11 cellular contexts compared by ENCODE assay signal in genomic region chr21:45285266-45285931, GRCh38. TPM values are rescaled to one million over a fixed set of nuclear protein-coding genes. Genes with fewer than 3 reads are reported as not detected.
DNase-seq lines count a peak whose midpoint lies in the region; ATAC-seq and TF ChIP-seq lines count a peak whose summit lies in the region.
"Had no signal": no experiment of that assay in that cellular context is flagged by ENCODE, and none has a peak within 500 bp of the region (broad histone marks: within the 10 kb centered on the region; RNA-seq: fewer than 3 reads in every experiment).

No MANE protein-coding gene starts in this region.

- H3K4me1 Mint-ChIP-seq in natural killer cell: peaks cover 0 to 5% of the 10 kb centered on the region in 2 donors
- peaks cover 3 to 10% of the 10 kb centered on the region in 2 donors for H3K4me1 Mint-ChIP-seq in natural killer cell treated with Interleukin-12 subunit alpha and Interleukin-12 subunit beta and Interleukin-15 and Interleukin-18, amount 100 ng/mL, for 72 hours (ENCODE audit: low read depth in 2 of 2)
- peaks cover 2% of the 10 kb centered on the region for H3K4me1 Mint-ChIP-seq in activated T-helper 2 cell treated with anti-CD3 and anti-CD28 coated beads, Interferon-gamma antibody, Interleukin-2, Interleukin-4, amounts not matched to agents 10 μg/mL and 5 μg/mL and 100 μg/mL, durations not matched to agents 14 hours and 24 hours and 36 hours (ENCODE audit: low read depth)
- H3K4me1 Mint-ChIP-seq in nephron: peaks cover 31% of the 10 kb centered on the region

- TF ChIP-seq CTCF in natural killer cell (IDR thresholded peaks at IDR 0.05) (no peak), nephron (IDR thresholded peaks at IDR 0.05; ENCODE audit: unreplicated experiment in 3 of 3) (no peak)

- H3K27ac Mint-ChIP-seq in natural killer cell: peak overlapping the region; percentile 31 to 45
- H3K27ac Mint-ChIP-seq in natural killer cell treated with Interleukin-12 subunit alpha and Interleukin-12 subunit beta and Interleukin-15 and Interleukin-18, amount 100 ng/mL, for 72 hours: no peak overlapping the region
- no peak overlapping the region for H3K27ac Mint-ChIP-seq in activated T-helper 2 cell treated with anti-CD3 and anti-CD28 coated beads, Interferon-gamma antibody, Interleukin-2, Interleukin-4, amounts not matched to agents 10 μg/mL and 5 μg/mL and 100 μg/mL, durations not matched to agents 14 hours and 24 hours and 36 hours
- no peak overlapping the region for H3K27ac Mint-ChIP-seq in nephron

- ATAC-seq in natural killer cell: no peak
- no peak for ATAC-seq in natural killer cell treated with Interleukin-12 subunit alpha and Interleukin-12 subunit beta and Interleukin-15 and Interleukin-18, amount 100 ng/mL, for 72 hours
- ATAC-seq: psoas muscle had no signal

- no peak for DNase-seq in natural killer cell
- no peak for DNase-seq in natural killer cell treated with Interleukin-12 subunit alpha and Interleukin-12 subunit beta and Interleukin-15 and Interleukin-18, amount 100 ng/mL, for 72 hours (ENCODE audit: low spot score)
- no peak for DNase-seq in activated T-helper 2 cell treated with anti-CD3 and anti-CD28 coated beads, Interferon-gamma antibody, Interleukin-2, Interleukin-4, amounts not matched to agents 10 μg/mL and 5 μg/mL and 100 μg/mL, durations not matched to agents 14 hours and 24 hours and 36 hours (ENCODE audit: low spot score)
- DNase-seq in NCI-H2081 (lab: John Stamatoyannopoulos, UW): no peak
- no peak for DNase-seq in NCI-H187 treated with DMSO at 0.1 percent for 48 hours (lab: John Stamatoyannopoulos, UW)
- DNase-seq in GOT3 (lab: John Stamatoyannopoulos, UW): no peak
- no peak for DNase-seq in NCI-H748 (lab: John Stamatoyannopoulos, UW; ENCODE audit: unreplicated experiment)
- DNase-seq: BE2C, NCI-H187 had no signal

- H3K9me3 Mint-ChIP-seq in natural killer cell (no peaks in the 10 kb centered on the region), nephron (no peaks in the 10 kb centered on the region)
- H3K9me3 Mint-ChIP-seq in natural killer cell treated with Interleukin-12 subunit alpha and Interleukin-12 subunit beta and Interleukin-15 and Interleukin-18, amount 100 ng/mL, for 72 hours: no peaks in the 10 kb centered on the region
- H3K9me3 Mint-ChIP-seq in activated T-helper 2 cell treated with anti-CD3 and anti-CD28 coated beads, Interferon-gamma antibody, Interleukin-2, Interleukin-4, amounts not matched to agents 10 μg/mL and 5 μg/mL and 100 μg/mL, durations not matched to agents 14 hours and 24 hours and 36 hours: no peaks in the 10 kb centered on the region

- intact Hi-C loops in natural killer cell (cut with micrococcal nuclease): no loop called here
- intact Hi-C loops in activated T-helper 2 cell treated with anti-CD3 and anti-CD28 coated beads, Interferon-gamma antibody, Interleukin-2, Interleukin-4, amounts not matched to agents 10 μg/mL and 5 μg/mL and 100 μg/mL, durations not matched to agents 14 hours and 24 hours and 36 hours (cut with micrococcal nuclease): loop anchor here (5.0 kb wide), 3 partner anchors 133 to 357 kb away; partner anchors contain the start of gene PCBP3

- H3K27me3 Mint-ChIP-seq in natural killer cell (ENCODE audit: low read depth in 2 of 2) (no peaks in the 10 kb centered on the region), nephron (ENCODE audit: low read depth) (no peaks in the 10 kb centered on the region)
- H3K27me3 Mint-ChIP-seq in natural killer cell treated with Interleukin-12 subunit alpha and Interleukin-12 subunit beta and Interleukin-15 and Interleukin-18, amount 100 ng/mL, for 72 hours: no peaks in the 10 kb centered on the region
- no peaks in the 10 kb centered on the region for H3K27me3 Mint-ChIP-seq in activated T-helper 2 cell treated with anti-CD3 and anti-CD28 coated beads, Interferon-gamma antibody, Interleukin-2, Interleukin-4, amounts not matched to agents 10 μg/mL and 5 μg/mL and 100 μg/mL, durations not matched to agents 14 hours and 24 hours and 36 hours (ENCODE audit: low read depth)

- H3K36me3 Mint-ChIP-seq in natural killer cell (peaks cover 10% of the 10 kb centered on the region), nephron (ENCODE audit: low read depth) (peaks cover 34% of the 10 kb centered on the region)
- H3K36me3 Mint-ChIP-seq in natural killer cell treated with Interleukin-12 subunit alpha and Interleukin-12 subunit beta and Interleukin-15 and Interleukin-18, amount 100 ng/mL, for 72 hours: peaks cover 12% of the 10 kb centered on the region
- H3K36me3 Mint-ChIP-seq in activated T-helper 2 cell treated with anti-CD3 and anti-CD28 coated beads, Interferon-gamma antibody, Interleukin-2, Interleukin-4, amounts not matched to agents 10 μg/mL and 5 μg/mL and 100 μg/mL, durations not matched to agents 14 hours and 24 hours and 36 hours (ENCODE audit: low read depth): peaks cover 27% of the 10 kb centered on the region

- H3K4me3 Mint-ChIP-seq in natural killer cell (peak overlapping the region; percentile 21), nephron (peak overlapping the region; percentile 74 to 77 (median 75))
- no peak overlapping the region for H3K4me3 Mint-ChIP-seq in natural killer cell treated with Interleukin-12 subunit alpha and Interleukin-12 subunit beta and Interleukin-15 and Interleukin-18, amount 100 ng/mL, for 72 hours
- peak overlapping the region; percentile 53 for H3K4me3 Mint-ChIP-seq in activated T-helper 2 cell treated with anti-CD3 and anti-CD28 coated beads, Interferon-gamma antibody, Interleukin-2, Interleukin-4, amounts not matched to agents 10 μg/mL and 5 μg/mL and 100 μg/mL, durations not matched to agents 14 hours and 24 hours and 36 hours (ENCODE audit: low read depth)

RNA-seq across cellular contexts. Expression of gene POFUT2, which starts 2.3 kb away (rescaled TPM):
- total RNA-seq in natural killer cell: 10 to 100 TPM; 41.4 to 46.0 (median 43.3) TPM
- 10 to 100 TPM; 16.5 to 23.5 TPM for total RNA-seq in natural killer cell treated with Interleukin-12 subunit alpha and Interleukin-12 subunit beta and Interleukin-15 and Interleukin-18, amount 100 ng/mL, for 72 hours
- 14.1 and 16.1 TPM in 2 replicates for total RNA-seq in activated T-helper 2 cell treated with anti-CD3 and anti-CD28 coated beads, Interferon-gamma antibody, Interleukin-2, Interleukin-4, amounts not matched to agents 10 μg/mL and 5 μg/mL and 100 μg/mL, durations not matched to agents 14 hours and 24 hours and 36 hours

Comparison
In these comparisons a context has a peak if more than half of its experiments do, and no peak if none do; other contexts are left out.
1. H3K27ac Mint-ChIP-seq: peak in natural killer cell (2 of 2); none in natural killer cell treated with Interleukin-12 subunit alpha and Interleukin-12 subunit beta and Interleukin-15 and Interleukin-18, amount 100 ng/mL, for 72 hours (0 of 2), activated T-helper 2 cell treated with anti-CD3 and anti-CD28 coated beads, Interferon-gamma antibody, Interleukin-2, Interleukin-4, amounts not matched to agents 10 μg/mL and 5 μg/mL and 100 μg/mL, durations not matched to agents 14 hours and 24 hours and 36 hours (single experiment) and nephron (0 of 3).